ENCODE assay signal across 8 cellular contexts in genomic region chr5:177553671-177554429, GRCh38. TPM values are rescaled to one million over a fixed set of nuclear protein-coding genes. Genes with fewer than 3 reads are reported as not detected.
A peak's percentile ranks its signal among the peaks of the same experiment; 100 is the strongest.
DNase-seq lines count a peak whose midpoint lies in the region; ATAC-seq, FAIRE-seq and TF ChIP-seq lines count a peak whose summit lies in the region.

No MANE protein-coding gene starts in this region.

- intact Hi-C loops in left colon (cut with DNase I, micrococcal nuclease) = no loop called here

- no peak for TF ChIP-seq CTCF in AG04449 (IDR thresholded peaks at IDR 0.05; ENCODE audit: insufficient read depth, low read length, missing control alignments)
- no peak for TF ChIP-seq CTCF in bronchial epithelial cell (IDR thresholded peaks at IDR 0.05; ENCODE audit: insufficient read depth, low read length, severe bottlenecking)

- H3K36me3 ChIP-seq in bronchial epithelial cell (ENCODE audit: control insufficient read depth, insufficient read depth, low read length) = peaks cover 5% of the 10 kb centered on the region

- CTCF ChIA-PET in AG04449 (lab: Yijun Ruan, JAX) = interaction anchor here (0.9 kb wide), 1 partner anchor 151 kb away, joined by 3 read pairs; no protein-coding TSS in a partner anchor

- POLR2A ChIA-PET in AG04449 (lab: Yijun Ruan, JAX) = interaction anchor here (1.0 to 1.3 kb wide), 2 partner anchors 56 to 59 kb away, joined by 5 to 6 read pairs; partner anchors contain the start of gene PDLIM7

- H3K4me3 ChIP-seq in AG04449 (ENCODE audit: low read depth, low read length) (peak overlapping the region; percentile 85), bronchial epithelial cell (ENCODE audit: low read depth, low read length) (peak overlapping the region; percentile 82)

- no peak for FAIRE-seq in bronchial epithelial cell (lab: Jason Lieb, UNC)

- DNase-seq in AG04449 (ENCODE audit: low read depth, low spot score) = no peak
- peak; percentile 25 for DNase-seq in T-helper 22 cell (ENCODE audit: low read depth)
- no peak for DNase-seq in bronchial epithelial cell (ENCODE audit: low read depth)
- DNase-seq in left colon = peak; percentile 37 to 70
- DNase-seq in stimulated activated CD4-positive, alpha-beta T cell treated with anti-CD3 and anti-CD28 coated beads, Interleukin-2, amount 100 ng/mL, for 4 hours (ENCODE audit: low read depth) = peak; percentile 22
- no peak for DNase-seq in DMS79 (lab: John Stamatoyannopoulos, UW)

- ATAC-seq in GM18873 (IDR thresholded peaks at IDR 0.05; ENCODE audit: low FRiP score, unreplicated experiment) (peak; percentile 21), HG03097 (IDR thresholded peaks at IDR 0.05; ENCODE audit: low FRiP score, unreplicated experiment) (peak; percentile 31), left colon (peak; percentile 60)

- H3K27me3 ChIP-seq in bronchial epithelial cell (ENCODE audit: control insufficient read depth, insufficient read depth, low read length) = no peaks in the 10 kb centered on the region

RNA-seq across cellular contexts. Expression of gene FAM193B, which starts 0.5 kb away (rescaled TPM):
- total RNA-seq in bronchial epithelial cell (14.0 and 17.2 TPM in 2 replicates), left colon (10 to 100 TPM; 52.1 to 56.1 TPM)

RNA-seq across cellular contexts. Expression of gene DDX41, which starts 37.1 kb away (rescaled TPM):
- total RNA-seq in bronchial epithelial cell (108 and 250 TPM in 2 replicates), left colon (10 to 100 TPM; 74.3 to 79.9 TPM)

RNA-seq across cellular contexts. Expression of gene TMED9, which starts 38.2 kb away (rescaled TPM):
- total RNA-seq in bronchial epithelial cell = 184 and 203 TPM in 2 replicates
- total RNA-seq in left colon = 100 to 1,000 TPM; 160 to 204 TPM

RNA-seq across cellular contexts. Expression of gene DOK3, which starts 44.2 kb away (rescaled TPM):
- total RNA-seq in bronchial epithelial cell = 0.53 and 1.4 TPM in 2 replicates
- 1 to 10 TPM; 4.1 to 8.9 TPM for total RNA-seq in left colon

RNA-seq across cellular contexts. Expression of gene B4GALT7, which starts 46.1 kb away (rescaled TPM):
- total RNA-seq in bronchial epithelial cell = 35.8 and 36.9 TPM in 2 replicates
- 10 to 100 TPM; 17.5 to 21.9 TPM for total RNA-seq in left colon

Comparison
In these comparisons a context has a peak if more than half of its experiments do, and no peak if none do; other contexts are left out.
1. DNase-seq: peak in T-helper 22 cell (single experiment), left colon (2 of 2) and stimulated activated CD4-positive, alpha-beta T cell treated with anti-CD3 and anti-CD28 coated beads, Interleukin-2, amount 100 ng/mL, for 4 hours (single experiment); none in AG04449 (single experiment), bronchial epithelial cell (single experiment) and DMS79 (single experiment).
2. Peak in every context shown above with its lines, with median percentiles within 50 percentile points of each other: ATAC-seq.